Comparison of ENCODE assay signal across 8 cellular contexts in genomic region chr22:26479043-26479791, GRCh38. TPM values are rescaled to one million over a fixed set of nuclear protein-coding genes. Genes with fewer than 3 reads are reported as not detected.
A peak's percentile ranks its signal among the peaks of the same experiment; 100 is the strongest.
DNase-seq lines count a peak whose midpoint lies in the region; ATAC-seq, FAIRE-seq and TF ChIP-seq lines count a peak whose summit lies in the region.

No MANE protein-coding gene starts in this region.

- no peaks in the 10 kb centered on the region for H3K9me2 ChIP-seq in Loucy (replicated peaks; ENCODE audit: low read depth, low read length)

- H3K4me2 ChIP-seq in Loucy (ENCODE audit: low read depth, low read length, poor library complexity, severe bottlenecking): peak overlapping the region; percentile 82
- H3K4me2 ChIP-seq in astrocyte (ENCODE audit: low read length): peak overlapping the region; percentile 54

- H3K4me3 ChIP-seq in Loucy (ENCODE audit: low read length, poor library complexity, severe bottlenecking): peak overlapping the region; percentile 97
- no peak overlapping the region for H3K4me3 ChIP-seq in astrocyte (ENCODE audit: insufficient read depth, low read depth, low read length)
- peak overlapping the region; percentile 10 for H3K4me3 ChIP-seq in mucosa of stomach (ENCODE audit: low read length)

- H3K9me3 Mint-ChIP-seq in Calu3 (ENCODE audit: low read depth, unreplicated experiment) (no peaks in the 10 kb centered on the region), astrocyte (ENCODE audit: unreplicated experiment) (no peaks in the 10 kb centered on the region)

- peak overlapping the region; percentile 64 for H3K4me3 Mint-ChIP-seq in Calu3 (ENCODE audit: low read depth, unreplicated experiment)
- peak overlapping the region; percentile 42 for H3K4me3 Mint-ChIP-seq in astrocyte (ENCODE audit: unreplicated experiment)

- CTCF ChIA-PET in Calu3 (lab: Charles Lee): interaction anchor here (0.6 kb wide), 3 partner anchors 37 to 969 kb away, joined by 3 to 4 read pairs (median 4); no protein-coding TSS in a partner anchor

- ATAC-seq in HG02938 (IDR thresholded peaks at IDR 0.05; ENCODE audit: unreplicated experiment): no peak

- H3K27me3 Mint-ChIP-seq in Calu3 (ENCODE audit: unreplicated experiment): no peaks in the 10 kb centered on the region
- no peaks in the 10 kb centered on the region for H3K27me3 Mint-ChIP-seq in astrocyte (ENCODE audit: low read depth, unreplicated experiment)

- H4K20me1 ChIP-seq in Loucy (ENCODE audit: insufficient read depth, low read length, poor library complexity, severe bottlenecking) (no peaks in the 10 kb centered on the region), astrocyte (ENCODE audit: insufficient read depth, low read length) (no peaks in the 10 kb centered on the region)

- H3K79me2 ChIP-seq in Loucy (ENCODE audit: insufficient read depth, low read length) (peaks cover 93% of the 10 kb centered on the region), astrocyte (ENCODE audit: insufficient read depth, low read length) (peaks cover 46% of the 10 kb centered on the region)

- H3K9me3 ChIP-seq in Loucy (ENCODE audit: insufficient read depth, low read depth, low read length) (no peaks in the 10 kb centered on the region), astrocyte (ENCODE audit: insufficient read depth, low read depth, low read length) (no peaks in the 10 kb centered on the region), mucosa of stomach (ENCODE audit: control insufficient read depth, low read length) (no peaks in the 10 kb centered on the region)

- TF ChIP-seq CTCF in Calu3 (IDR thresholded peaks at IDR 0.05; ENCODE audit: unreplicated experiment) (no peak), Loucy (conservative IDR thresholded peaks at IDR 0.05; ENCODE audit: low read length) (peak; percentile 47), astrocyte (IDR thresholded peaks at IDR 0.05; ENCODE audit: insufficient read depth, low read depth, low read length) (no peak), D721Med (IDR thresholded peaks at IDR 0.05; ENCODE audit: insufficient read depth, missing control alignments) (no peak)

- peak overlapping the region; percentile 83 for H3K27ac Mint-ChIP-seq in Calu3 (ENCODE audit: unreplicated experiment)
- peak overlapping the region; percentile 17 for H3K27ac Mint-ChIP-seq in astrocyte (ENCODE audit: unreplicated experiment)

- peak overlapping the region; percentile 96 for H3K9ac ChIP-seq in Loucy (ENCODE audit: low read depth, low read length, poor library complexity, severe bottlenecking)
- peak overlapping the region; percentile 20 for H3K9ac ChIP-seq in astrocyte (ENCODE audit: low read length)
- peak overlapping the region; percentile 57 for H3K9ac ChIP-seq in mucosa of stomach (ENCODE audit: low read length)

- H3K27me3 ChIP-seq in Loucy (ENCODE audit: insufficient read depth, low read length, poor library complexity, severe bottlenecking) (no peaks in the 10 kb centered on the region), astrocyte (ENCODE audit: insufficient read depth, low read length) (no peaks in the 10 kb centered on the region), mucosa of stomach (ENCODE audit: control insufficient read depth, insufficient read depth, low read length) (no peaks in the 10 kb centered on the region)

- H3K36me3 Mint-ChIP-seq in Calu3 (ENCODE audit: insufficient read depth, unreplicated experiment) (peaks cover 55% of the 10 kb centered on the region), astrocyte (ENCODE audit: low read depth, unreplicated experiment) (peaks cover 4% of the 10 kb centered on the region)

- H3K36me3 ChIP-seq in Loucy (ENCODE audit: insufficient read depth, low read length) (no peaks in the 10 kb centered on the region), astrocyte (ENCODE audit: insufficient read depth, low read length) (peaks cover 4% of the 10 kb centered on the region), mucosa of stomach (ENCODE audit: control insufficient read depth, insufficient read depth, low read length) (no peaks in the 10 kb centered on the region)

- intact Hi-C loops in Calu3 (cut with micrococcal nuclease; ENCODE audit: unreplicated experiment): no loop called here

- FAIRE-seq in astrocyte (lab: Jason Lieb, UNC) (no peak), D721Med (lab: Jason Lieb, UNC) (no peak)

- H3F3A ChIP-seq in Loucy (ENCODE audit: low read depth): no peaks in the 10 kb centered on the region

- no peak for DNase-seq in Calu3
- no peak for DNase-seq in astrocyte (ENCODE audit: low read depth)
- no peak for DNase-seq in midbrain (lab: John Stamatoyannopoulos, UW)
- no peak for DNase-seq in D721Med (ENCODE audit: insufficient read length, low spot score)
- DNase-seq in germinal center (ENCODE audit: low spot score): no peak

- BruUV-seq in Calu3 (replicated peaks; lab: Mats Ljungman, UMichigan): no TSS peak

- H2AFZ ChIP-seq in Loucy (ENCODE audit: low read length): peak overlapping the region; percentile 49
- peak overlapping the region; percentile 8 for H2AFZ ChIP-seq in astrocyte (ENCODE audit: low read depth, low read length)

- H3K4me1 ChIP-seq in Loucy (ENCODE audit: insufficient read depth, low read length, poor library complexity, severe bottlenecking): peaks cover 68% of the 10 kb centered on the region
- H3K4me1 ChIP-seq in astrocyte (ENCODE audit: insufficient read depth, low read length): peaks cover 44% of the 10 kb centered on the region
- H3K4me1 ChIP-seq in mucosa of stomach (ENCODE audit: control insufficient read depth, insufficient read depth, low read length): peaks cover 28% of the 10 kb centered on the region

- H3K4me1 Mint-ChIP-seq in Calu3 (ENCODE audit: low read depth, unreplicated experiment) (peaks cover 52% of the 10 kb centered on the region), astrocyte (ENCODE audit: low read depth, unreplicated experiment) (peaks cover 60% of the 10 kb centered on the region)

- no peak overlapping the region for H3K27ac ChIP-seq in astrocyte (ENCODE audit: low read depth, low read length)

RNA-seq across cellular contexts. Expression of gene HPS4, which starts 4.4 kb away (rescaled TPM):
- 40.7 and 41.9 TPM in 2 replicates for total RNA-seq in Calu3 (2022)
- total RNA-seq in astrocyte: 21.9 and 25.2 TPM in 2 replicates

RNA-seq across cellular contexts. Expression of gene SRRD, which starts 4.5 kb away (rescaled TPM):
- total RNA-seq in Calu3 (2022) (22.8 and 25.6 TPM in 2 replicates), astrocyte (33.1 and 34.4 TPM in 2 replicates)

RNA-seq across cellular contexts. Expression of gene TFIP11, which starts 33.1 kb away (rescaled TPM):
- 39.8 and 40.8 TPM in 2 replicates for total RNA-seq in Calu3 (2022)
- 36.1 and 36.9 TPM in 2 replicates for total RNA-seq in astrocyte

RNA-seq across cellular contexts. Expression of gene ASPHD2, which starts 50.2 kb away (rescaled TPM):
- total RNA-seq in Calu3 (2022) (0.40 and 0.71 TPM in 2 replicates), astrocyte (11.7 and 13.0 TPM in 2 replicates)

Comparison
In these comparisons a context has a peak if more than half of its experiments do, and no peak if none do; other contexts are left out.
1. H3K9ac ChIP-seq: peak in every context shown above with its lines; median percentile 96 in Loucy; 57 in mucosa of stomach; 20 in astrocyte.